1 cellular context compared by ENCODE assay signal in genomic region chr4:73817341-73817740, GRCh38.
TF ChIP-seq lines count a peak whose summit lies in the region.

No MANE protein-coding gene starts in this region.

TF ChIP-seq in HepG2, 621 proteins besides CTCF, POLR2A, EP300 and RAD21:
- TF ChIP-seq ZNF784 (CRISPR knock-in tag; IDR thresholded peaks at IDR 0.05; ENCODE audit: borderline replicate concordance) (no peak), MIER2 (CRISPR knock-in tag; IDR thresholded peaks at IDR 0.05) (peak; percentile 40; the same call in 1 of the 2 replicates), ZNF446 (CRISPR knock-in tag; IDR thresholded peaks at IDR 0.05) (no peak), RARG (CRISPR knock-in tag; IDR thresholded peaks at IDR 0.05; ENCODE audit: low read depth) (no peak), FOXM1 (CRISPR knock-in tag; IDR thresholded peaks at IDR 0.05) (no peak), CCAR2 (optimal IDR thresholded peaks at IDR 0.05; ENCODE audit: low read depth, low read length) (no peak), ZNF121 (CRISPR knock-in tag; IDR thresholded peaks at IDR 0.05) (no peak), ZNF775 (CRISPR knock-in tag; IDR thresholded peaks at IDR 0.05; ENCODE audit: borderline replicate concordance) (no peak), ZNF839 (CRISPR knock-in tag; IDR thresholded peaks at IDR 0.05; ENCODE audit: borderline replicate concordance) (no peak), REST (IDR thresholded peaks at IDR 0.05; ENCODE audit: borderline replicate concordance in 1 of 2, low read depth in 1 of 2, low read length in 2 of 2) (peak in 1 of 2 experiments; percentile 81; a peak in 2 of 4 replicates), GMEB1 (CRISPR knock-in tag; IDR thresholded peaks at IDR 0.05; ENCODE audit: borderline replicate concordance) (no peak)
